Comparison of ENCODE assay signal across 18 cellular contexts in genomic region chr13:23436680-23437079, GRCh38.
"Had no signal": no experiment of that assay in that cellular context is flagged by ENCODE, and none has a peak within 500 bp of the region (broad histone marks: within the 10 kb centered on the region; RNA-seq: fewer than 3 reads in every experiment).

No MANE protein-coding gene starts in this region.

- H3K27ac Mint-ChIP-seq: dendritic cell treated with granulocyte-macrophage colony-stimulating factor and Interleukin-4, amounts not matched to agents 40 ng/mL and 50 ng/mL, for 4 days; effector memory CD8-positive, alpha-beta T cell; naive B cell; nephron progenitor cell; stimulated activated effector memory CD8-positive, alpha-beta T cell treated with anti-CD3 and anti-CD28 coated beads, Interleukin-12 subunit alpha, Interleukin-12 subunit beta, amount 100 ng/mL, for 72 hours; type B pancreatic cell had no signal

- ATAC-seq: effector memory CD8-positive, alpha-beta T cell; heart left ventricle; left colon; left ventricle myocardium superior; stimulated activated effector memory CD8-positive, alpha-beta T cell treated with anti-CD3 and anti-CD28 coated beads, Interleukin-12 subunit alpha, Interleukin-12 subunit beta, amount 100 ng/mL, for 72 hours; stimulated activated naive CD8-positive, alpha-beta T cell treated with anti-CD3 and anti-CD28 coated beads, Interleukin-15, Interleukin-2, amounts not matched to agents 100 U/mL and 50 U/mL, for 24 hours had no signal

- H3K4me3 Mint-ChIP-seq: dendritic cell treated with granulocyte-macrophage colony-stimulating factor and Interleukin-4, amounts not matched to agents 40 ng/mL and 50 ng/mL, for 4 days; effector memory CD8-positive, alpha-beta T cell; naive B cell; nephron progenitor cell; stimulated activated effector memory CD8-positive, alpha-beta T cell treated with anti-CD3 and anti-CD28 coated beads, Interleukin-12 subunit alpha, Interleukin-12 subunit beta, amount 100 ng/mL, for 72 hours; type B pancreatic cell had no signal

- DNase-seq: effector memory CD8-positive, alpha-beta T cell; heart left ventricle; hippocampal formation; left colon; left ventricle myocardium superior; mesenchymal stem cell; midbrain; naive B cell; nephron progenitor cell; posterior cingulate gyrus; stimulated activated CD4-positive, alpha-beta T cell treated with anti-CD3 and anti-CD28 coated beads, Interleukin-4, amount 100 ng/mL, for 1 hour; stimulated activated CD8-positive, alpha-beta memory T cell treated with anti-CD3 and anti-CD28 coated beads, Interleukin-4, amount 100 ng/mL, for 48 hours; stimulated activated naive CD8-positive, alpha-beta T cell treated with anti-CD3 and anti-CD28 coated beads, Interleukin-15, Interleukin-2, amounts not matched to agents 100 U/mL and 50 U/mL, for 24 hours; thyroid gland; uterus had no signal

- H3K36me3 Mint-ChIP-seq: naive B cell; stimulated activated effector memory CD8-positive, alpha-beta T cell treated with anti-CD3 and anti-CD28 coated beads, Interleukin-12 subunit alpha, Interleukin-12 subunit beta, amount 100 ng/mL, for 72 hours; type B pancreatic cell had no signal

- H3K9me3 Mint-ChIP-seq: dendritic cell treated with granulocyte-macrophage colony-stimulating factor and Interleukin-4, amounts not matched to agents 40 ng/mL and 50 ng/mL, for 4 days; effector memory CD8-positive, alpha-beta T cell; naive B cell; nephron progenitor cell; stimulated activated effector memory CD8-positive, alpha-beta T cell treated with anti-CD3 and anti-CD28 coated beads, Interleukin-12 subunit alpha, Interleukin-12 subunit beta, amount 100 ng/mL, for 72 hours; type B pancreatic cell had no signal
